ENCODE assay signal across 22 cellular contexts in genomic region chr11:74717211-74717997, GRCh38. TPM values are rescaled to one million over a fixed set of nuclear protein-coding genes. Genes with fewer than 3 reads are reported as not detected.
DNase-seq lines count a peak whose midpoint lies in the region; ATAC-seq and TF ChIP-seq lines count a peak whose summit lies in the region.
"Had no signal": no experiment of that assay in that cellular context is flagged by ENCODE, and none has a peak within 500 bp of the region (broad histone marks: within the 10 kb centered on the region; RNA-seq: fewer than 3 reads in every experiment).

No MANE protein-coding gene starts in this region.

- no peak for TF ChIP-seq CTCF in IMR-90 (conservative IDR thresholded peaks at IDR 0.05; ENCODE audit: low read depth, low read length)
- no peak for TF ChIP-seq CTCF in choroid plexus epithelial cell (conservative IDR thresholded peaks at IDR 0.05; ENCODE audit: low read depth, low read length)
- TF ChIP-seq CTCF in left lung (IDR thresholded peaks at IDR 0.05), result no peak
- no peak for TF ChIP-seq CTCF in thoracic aorta (IDR thresholded peaks at IDR 0.05)
- TF ChIP-seq CTCF in CD4-positive, alpha-beta T cell (IDR thresholded peaks at IDR 0.05), result no peak
- TF ChIP-seq CTCF in omental fat pad (IDR thresholded peaks at IDR 0.05), result no peak

- no peak for DNase-seq in IMR-90
- DNase-seq in choroid plexus epithelial cell (ENCODE audit: low read depth), result peak; percentile 25
- no peak for DNase-seq in left lung
- DNase-seq in thoracic aorta (ENCODE audit: low spot score), result no peak
- no peak for DNase-seq in CD4-positive, alpha-beta T cell
- no peak for DNase-seq in omental fat pad (ENCODE audit: low spot score)
- DNase-seq: activated B cell treated with CpG ODN at 0.5 μM for 24 hours; activated CD4-positive, alpha-beta memory T cell treated with anti-CD3 and anti-CD28 coated beads for 36 hours; activated gamma-delta T cell treated with Interleukin-2 at 50 U/mL for 16 hours; islet precursor cell; Karpas-422; mammary epithelial cell; naive B cell; NCI-H1694 treated with DMSO at 0.1 percent for 48 hours; NCI-H2227 treated with DMSO at 0.1 percent for 48 hours; NCI-H748 treated with DMSO at 0.1 percent for 48 hours; T1000 had no signal

- peak overlapping the region; percentile 10; the same call in 1 of the 2 replicates for H3K9ac ChIP-seq in IMR-90 (ENCODE audit: low read depth, low read length)

- no peaks in the 10 kb centered on the region for H3K9me3 Mint-ChIP-seq in CD4-positive, alpha-beta T cell
- H3K9me3 Mint-ChIP-seq: activated B cell treated with CpG ODN at 0.5 μM for 24 hours; activated CD4-positive, alpha-beta memory T cell treated with anti-CD3 and anti-CD28 coated beads for 36 hours; naive B cell had no signal

- H3K9me1 ChIP-seq in IMR-90 (ENCODE audit: insufficient read depth, low read length), result peaks cover 11% of the 10 kb centered on the region; the same call in 1 of the 2 replicates

- no peaks in the 10 kb centered on the region for H3K27me3 Mint-ChIP-seq in CD4-positive, alpha-beta T cell
- H3K27me3 Mint-ChIP-seq: activated CD4-positive, alpha-beta memory T cell treated with anti-CD3 and anti-CD28 coated beads for 36 hours had no signal

- peak overlapping the region in 1 of 2 experiments; percentile 44; a peak in 2 of 4 replicates for H4K8ac ChIP-seq in IMR-90 (ENCODE audit: low read depth in 2 of 2, low read length in 2 of 2)

- H3K9me3 ChIP-seq in IMR-90 (ENCODE audit: control insufficient read depth, insufficient read depth, low read length) (no peaks in the 10 kb centered on the region), left lung (no peaks in the 10 kb centered on the region), thoracic aorta (no peaks in the 10 kb centered on the region)
- H3K9me3 ChIP-seq in CD4-positive, alpha-beta T cell (ENCODE audit: control insufficient read depth, low read length), result no peaks in the 10 kb centered on the region
- H3K9me3 ChIP-seq: ovary had no signal

- no peak overlapping the region for H2AFZ ChIP-seq in IMR-90 (replicated peaks; ENCODE audit: low read length, poor library complexity)

- WGBS in IMR-90 (ENCODE audit: extremely low coverage in 2 of 2, insufficient read length in 1 of 2), 2 experiments, result no CpG with 5 or more reads among the region's 5 CpGs

- H2BK120ac ChIP-seq in IMR-90 (ENCODE audit: low read depth, low read length), result peak overlapping the region; percentile 45; the same call in 1 of the 2 replicates

- peak overlapping the region; percentile 20 for H2AK5ac ChIP-seq in IMR-90 (ENCODE audit: low read depth, low read length)

- no peaks in the 10 kb centered on the region for H3K36me3 Mint-ChIP-seq in CD4-positive, alpha-beta T cell (ENCODE audit: low read depth)
- H3K36me3 Mint-ChIP-seq: activated CD4-positive, alpha-beta memory T cell treated with anti-CD3 and anti-CD28 coated beads for 36 hours; naive B cell had no signal

- no peak for TF ChIP-seq RAD21 in IMR-90 (IDR thresholded peaks at IDR 0.05; ENCODE audit: low read length)

- POLR2A ChIA-PET in IMR-90 (lab: Charles Lee; ENCODE audit: unreplicated experiment), result no interaction called here
- POLR2A ChIA-PET in CD4-positive, alpha-beta T cell (lab: Charles Lee), result no interaction called here

- H3K27ac Mint-ChIP-seq in CD4-positive, alpha-beta T cell, result no peak overlapping the region
- H3K27ac Mint-ChIP-seq: activated B cell treated with CpG ODN at 0.5 μM for 24 hours; activated CD4-positive, alpha-beta memory T cell treated with anti-CD3 and anti-CD28 coated beads for 36 hours had no signal

- H3K4me3 ChIP-seq in IMR-90 (ENCODE audit: insufficient read depth, low read depth, low read length) (no peak overlapping the region), choroid plexus epithelial cell (ENCODE audit: low read depth, low read length) (no peak overlapping the region), left lung (no peak overlapping the region), thoracic aorta (no peak overlapping the region)
- H3K4me3 ChIP-seq: ovary had no signal

- peak overlapping the region; percentile 37; the same call in 1 of the 2 replicates for H4K91ac ChIP-seq in IMR-90 (ENCODE audit: insufficient read depth, low read depth, low read length)

- H3K79me1 ChIP-seq in IMR-90 (ENCODE audit: low read depth in 1 of 2, low read length in 2 of 2), result no peaks in the 10 kb centered on the region

- H3K4me1 ChIP-seq in IMR-90 (ENCODE audit: control insufficient read depth, insufficient read depth, low read length) (peaks cover 33% of the 10 kb centered on the region), left lung (no peaks in the 10 kb centered on the region), thoracic aorta (ENCODE audit: control insufficient read depth in 1 of 2, low read depth in 2 of 2) (peaks cover 21 to 49% of the 10 kb centered on the region in 2 donors)

- H2BK15ac ChIP-seq in IMR-90 (ENCODE audit: low read depth, low read length), result no peak overlapping the region; the same call in 2 of the 3 replicates

- dilution Hi-C loops in IMR-90 (cut with HindIII; ENCODE audit: low sequenced_read_pairs, unreplicated experiment), result no loop called here

- H3K18ac ChIP-seq in IMR-90 (ENCODE audit: low read depth, low read length), result peak overlapping the region; percentile 93

- peak overlapping the region; percentile 71 for H2AK9ac ChIP-seq in IMR-90 (replicated peaks; ENCODE audit: low read depth, low read length, poor library complexity)

- intact Hi-C loops in IMR-90 (cut with micrococcal nuclease), result no loop called here
- intact Hi-C loops in left lung (cut with DNase I), result no loop called here
- intact Hi-C loops in CD4-positive, alpha-beta T cell (cut with DNase I, micrococcal nuclease), result no loop called here

- no peaks in the 10 kb centered on the region for H4K20me1 ChIP-seq in IMR-90 (ENCODE audit: insufficient read depth, low read length)

- peak overlapping the region; percentile 3; the same call in 1 of the 2 replicates for H2BK20ac ChIP-seq in IMR-90 (ENCODE audit: low read depth, low read length)

- H3K4me3 Mint-ChIP-seq in CD4-positive, alpha-beta T cell, result no peak overlapping the region
- H3K4me3 Mint-ChIP-seq: activated B cell treated with CpG ODN at 0.5 μM for 24 hours; activated CD4-positive, alpha-beta memory T cell treated with anti-CD3 and anti-CD28 coated beads for 36 hours had no signal

- CTCF ChIA-PET in IMR-90 (lab: Yijun Ruan, JAX), result interaction anchor here (1.3 kb wide), 1 partner anchor 9 kb away, joined by 5 read pairs; no protein-coding TSS in a partner anchor
- CTCF ChIA-PET in CD4-positive, alpha-beta T cell (lab: Charles Lee), result interaction anchor here (0.8 kb wide), 1 partner anchor 15 kb away, joined by 3 read pairs; no protein-coding TSS in a partner anchor

- in situ Hi-C loops in IMR-90 (cut with MboI; ENCODE audit: low sequenced_read_pairs), result no loop called here

- no peak overlapping the region for H3K56ac ChIP-seq in IMR-90 (ENCODE audit: extremely low read depth, insufficient read depth, low read length)

- H2BK5ac ChIP-seq in IMR-90 (ENCODE audit: low read depth, low read length, poor library complexity, severe bottlenecking), result peak overlapping the region; percentile 26

- no peak overlapping the region for H3K23ac ChIP-seq in IMR-90 (ENCODE audit: low read depth, low read length)

- no peaks in the 10 kb centered on the region for H3K4me1 Mint-ChIP-seq in CD4-positive, alpha-beta T cell (ENCODE audit: low read depth)
- H3K4me1 Mint-ChIP-seq: activated B cell treated with CpG ODN at 0.5 μM for 24 hours, naive B cell had no signal

- H3K14ac ChIP-seq in IMR-90 (replicated peaks; ENCODE audit: low read depth, low read length), result no peak overlapping the region

- H3K36me3 ChIP-seq in IMR-90 (ENCODE audit: control insufficient read depth, insufficient read depth, low read length) (no peaks in the 10 kb centered on the region), left lung (no peaks in the 10 kb centered on the region), thoracic aorta (no peaks in the 10 kb centered on the region)
- H3K36me3 ChIP-seq: ovary had no signal

- ATAC-seq in IMR-90 (ENCODE audit: low read depth), result peak; percentile 5; the same call in 1 of the 2 replicates
- ATAC-seq in left lung, result peak; percentile 8
- no peak for ATAC-seq in thoracic aorta (ENCODE audit: insufficient number of reproducible peaks, low FRiP score, low read depth)
- ATAC-seq in GM21619 (IDR thresholded peaks at IDR 0.05; ENCODE audit: unreplicated experiment), result no peak
- no peak for ATAC-seq in GM19397 (IDR thresholded peaks at IDR 0.05; ENCODE audit: unreplicated experiment)
- ATAC-seq in CD4-positive, alpha-beta T cell (ENCODE audit: poor library complexity), result no peak
- ATAC-seq in omental fat pad (ENCODE audit: low FRiP score), result no peak

- H4K5ac ChIP-seq in IMR-90 (ENCODE audit: low read depth, low read length), result peak overlapping the region; percentile 86

- TF ChIP-seq POLR2A in IMR-90 (IDR thresholded peaks at IDR 0.05; ENCODE audit: low read depth, low read length), result no peak

- H3K27me3 ChIP-seq in IMR-90 (ENCODE audit: control insufficient read depth, insufficient read depth, low read length), result no peaks in the 10 kb centered on the region
- no peaks in the 10 kb centered on the region for H3K27me3 ChIP-seq in left lung
- H3K27me3 ChIP-seq in thoracic aorta (replicated peaks; ENCODE audit: insufficient read depth), result no peaks in the 10 kb centered on the region
- no peaks in the 10 kb centered on the region for H3K27me3 ChIP-seq in CD4-positive, alpha-beta T cell (ENCODE audit: control insufficient read depth, insufficient read depth, low read length)
- H3K27me3 ChIP-seq: ovary had no signal

- H3K4me2 ChIP-seq in IMR-90 (ENCODE audit: low read depth, low read length), result no peak overlapping the region

- H3K27ac ChIP-seq in IMR-90 (ENCODE audit: insufficient read depth, low read length), result peak overlapping the region; percentile 71; the same call in 1 of the 2 replicates
- peak overlapping the region in 1 of 2 donors; percentile 65 for H3K27ac ChIP-seq in left lung
- H3K27ac ChIP-seq in thoracic aorta, result peak overlapping the region; percentile 47 to 55
- no peak overlapping the region for H3K27ac ChIP-seq in CD4-positive, alpha-beta T cell (ENCODE audit: low read depth, low read length)
- H3K27ac ChIP-seq: epithelial cell of prostate, ovary had no signal

- H3K4ac ChIP-seq in IMR-90 (ENCODE audit: low read depth, low read length), result peak overlapping the region; percentile 54; the same call in 1 of the 2 replicates

- BruUV-seq in IMR-90 (replicated peaks; lab: Mats Ljungman, UMichigan), result no TSS peak

RNA-seq across cellular contexts. Expression of gene CHRDL2, which starts 13.8 kb away (rescaled TPM):
- total RNA-seq in IMR-90 (2012; rRNA removed) (not detected in 2 replicates), left lung (1 to 10 TPM; 1.3 to 5.2 TPM), thoracic aorta (1 to 10 TPM in 1 of 2 donors, not detected in 1; 1.9 TPM), omental fat pad (under 1 TPM in 2 of 4 donors, not detected in 2; 0.28 to 0.96 TPM)
- 0.37 and 0.80 TPM in 2 replicates for polyA plus RNA-seq in IMR-90 (2012; rRNA removed)
- 0.95 and 2.3 TPM in 2 replicates for polyA plus RNA-seq in IMR-90 (2012; cell fraction: cytosol; rRNA removed)
- 0.64 and 0.66 TPM in 2 replicates for polyA plus RNA-seq in IMR-90 (2012; cell fraction: nucleus; rRNA removed; ENCODE audit: low replicate concordance)
- total RNA-seq in CD4-positive, alpha-beta T cell, result not detected
- total RNA-seq: activated B cell treated with CpG ODN at 0.5 μM for 24 hours; activated CD4-positive, alpha-beta memory T cell treated with anti-CD3 and anti-CD28 coated beads for 36 hours; mammary epithelial cell; subcutaneous adipose tissue had no signal
- polyA plus RNA-seq: mammary epithelial cell had no signal

RNA-seq across cellular contexts. Expression of gene RNF169, which starts 31.2 kb away (rescaled TPM):
- total RNA-seq in IMR-90 (2012; rRNA removed), result 23.3 and 28.1 TPM in 2 replicates
- polyA plus RNA-seq in IMR-90 (2012; rRNA removed), result 3.0 and 3.6 TPM in 2 replicates
- polyA plus RNA-seq in IMR-90 (2012; cell fraction: cytosol; rRNA removed), result 0.73 and 0.82 TPM in 2 replicates
- 1.2 and 7.6 TPM in 2 replicates for polyA plus RNA-seq in IMR-90 (2012; cell fraction: nucleus; rRNA removed; ENCODE audit: low replicate concordance)
- 10 to 100 TPM; 19.4 to 23.6 TPM for total RNA-seq in left lung
- total RNA-seq in thoracic aorta, result 10 to 100 TPM; 22.1 to 30.1 TPM
- total RNA-seq in CD4-positive, alpha-beta T cell, result 10 to 100 TPM; 15.2 to 15.5 TPM
- 10 to 100 TPM; 15.2 to 27.3 (median 20.4) TPM for total RNA-seq in omental fat pad

Comparison
In these comparisons a context has a peak if more than half of its experiments do, and no peak if none do; other contexts are left out.
1. ATAC-seq: peak in IMR-90 (single experiment) and left lung (single experiment); none in thoracic aorta (single experiment), GM21619 (single experiment), GM19397 (single experiment), CD4-positive, alpha-beta T cell (single experiment) and omental fat pad (single experiment).